ENCODE assay signal across 1 cellular context in the genomic region with DNA sequence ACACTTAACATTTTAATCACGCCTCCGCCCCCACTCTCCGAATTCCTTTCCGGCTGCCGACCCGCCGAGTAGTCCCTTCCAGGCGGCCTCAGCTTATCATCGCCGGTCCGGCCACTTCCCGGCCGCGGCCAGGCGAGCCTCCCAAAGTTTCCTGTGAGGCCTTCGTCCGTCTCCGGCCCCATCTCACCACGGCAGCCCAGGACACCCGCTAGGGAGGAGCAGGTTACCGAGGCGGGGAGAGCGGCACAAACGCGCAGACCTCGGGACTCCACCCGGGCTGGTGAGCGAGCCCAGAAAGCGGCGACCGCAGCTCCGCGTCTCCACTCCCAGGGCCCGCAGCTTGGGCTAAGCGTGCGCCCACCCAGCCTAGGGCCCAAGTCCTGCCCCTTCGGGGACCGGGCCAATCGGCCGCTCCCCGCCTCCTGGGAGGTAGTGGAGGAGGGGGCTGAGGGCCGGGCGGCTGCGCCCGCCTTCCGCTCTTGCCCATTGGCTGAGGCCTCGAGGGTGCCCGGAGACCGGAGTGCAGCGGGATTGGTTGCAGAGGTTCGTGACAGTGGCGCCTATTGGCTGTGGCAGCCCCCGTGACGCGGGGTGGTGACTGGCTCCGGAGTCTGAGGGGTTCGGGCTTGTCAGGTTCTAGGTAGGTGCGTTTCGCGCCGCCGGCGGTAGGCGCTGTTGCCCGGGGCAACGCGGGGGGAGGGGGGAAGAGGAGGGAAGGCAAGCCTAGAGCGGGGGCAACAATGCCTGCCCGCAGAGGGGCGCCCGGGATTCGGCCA.
TF ChIP-seq lines count a peak whose summit lies in the region.

No MANE protein-coding gene starts in this region.

TF ChIP-seq in WTC11, 78 proteins besides CTCF, POLR2A, EP300 and RAD21 (continued from another document and continues in another):
- TF ChIP-seq, protein P1, sequence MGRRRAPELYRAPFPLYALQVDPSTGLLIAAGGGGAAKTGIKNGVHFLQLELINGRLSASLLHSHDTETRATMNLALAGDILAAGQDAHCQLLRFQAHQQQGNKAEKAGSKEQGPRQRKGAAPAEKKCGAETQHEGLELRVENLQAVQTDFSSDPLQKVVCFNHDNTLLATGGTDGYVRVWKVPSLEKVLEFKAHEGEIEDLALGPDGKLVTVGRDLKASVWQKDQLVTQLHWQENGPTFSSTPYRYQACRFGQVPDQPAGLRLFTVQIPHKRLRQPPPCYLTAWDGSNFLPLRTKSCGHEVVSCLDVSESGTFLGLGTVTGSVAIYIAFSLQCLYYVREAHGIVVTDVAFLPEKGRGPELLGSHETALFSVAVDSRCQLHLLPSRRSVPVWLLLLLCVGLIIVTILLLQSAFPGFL (CRISPR knock-in tag; IDR thresholded peaks at IDR 0.05; ENCODE audit: borderline replicate concordance): no peak
- peak; percentile 94 for TF ChIP-seq FOXP1 (CRISPR knock-in tag; IDR thresholded peaks at IDR 0.05; ENCODE audit: borderline replicate concordance)
- TF ChIP-seq ZNF219 (CRISPR knock-in tag; IDR thresholded peaks at IDR 0.05; ENCODE audit: borderline replicate concordance): no peak
- TF ChIP-seq ZNF532 (CRISPR knock-in tag; IDR thresholded peaks at IDR 0.05; ENCODE audit: borderline replicate concordance): no peak
- peak; percentile 70; the same call in 1 of the 2 replicates for TF ChIP-seq TEAD1 (CRISPR knock-in tag; IDR thresholded peaks at IDR 0.05)
- TF ChIP-seq, protein P2, sequence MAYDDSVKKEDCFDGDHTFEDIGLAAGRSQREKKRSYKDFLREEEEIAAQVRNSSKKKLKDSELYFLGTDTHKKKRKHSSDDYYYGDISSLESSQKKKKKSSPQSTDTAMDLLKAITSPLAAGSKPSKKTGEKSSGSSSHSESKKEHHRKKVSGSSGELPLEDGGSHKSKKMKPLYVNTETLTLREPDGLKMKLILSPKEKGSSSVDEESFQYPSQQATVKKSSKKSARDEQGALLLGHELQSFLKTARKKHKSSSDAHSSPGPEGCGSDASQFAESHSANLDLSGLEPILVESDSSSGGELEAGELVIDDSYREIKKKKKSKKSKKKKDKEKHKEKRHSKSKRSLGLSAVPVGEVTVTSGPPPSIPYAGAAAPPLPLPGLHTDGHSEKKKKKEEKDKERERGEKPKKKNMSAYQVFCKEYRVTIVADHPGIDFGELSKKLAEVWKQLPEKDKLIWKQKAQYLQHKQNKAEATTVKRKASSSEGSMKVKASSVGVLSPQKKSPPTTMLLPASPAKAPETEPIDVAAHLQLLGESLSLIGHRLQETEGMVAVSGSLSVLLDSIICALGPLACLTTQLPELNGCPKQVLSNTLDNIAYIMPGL (CRISPR knock-in tag; IDR thresholded peaks at IDR 0.05): no peak; the same call in 1 of the 2 replicates
- TF ChIP-seq OVOL2 (CRISPR knock-in tag; IDR thresholded peaks at IDR 0.05; ENCODE audit: borderline replicate concordance): no peak
- TF ChIP-seq ZNF232 (CRISPR knock-in tag; IDR thresholded peaks at IDR 0.05): peak; percentile 81; the same call in 1 of the 2 replicates
- TF ChIP-seq, protein P3, sequence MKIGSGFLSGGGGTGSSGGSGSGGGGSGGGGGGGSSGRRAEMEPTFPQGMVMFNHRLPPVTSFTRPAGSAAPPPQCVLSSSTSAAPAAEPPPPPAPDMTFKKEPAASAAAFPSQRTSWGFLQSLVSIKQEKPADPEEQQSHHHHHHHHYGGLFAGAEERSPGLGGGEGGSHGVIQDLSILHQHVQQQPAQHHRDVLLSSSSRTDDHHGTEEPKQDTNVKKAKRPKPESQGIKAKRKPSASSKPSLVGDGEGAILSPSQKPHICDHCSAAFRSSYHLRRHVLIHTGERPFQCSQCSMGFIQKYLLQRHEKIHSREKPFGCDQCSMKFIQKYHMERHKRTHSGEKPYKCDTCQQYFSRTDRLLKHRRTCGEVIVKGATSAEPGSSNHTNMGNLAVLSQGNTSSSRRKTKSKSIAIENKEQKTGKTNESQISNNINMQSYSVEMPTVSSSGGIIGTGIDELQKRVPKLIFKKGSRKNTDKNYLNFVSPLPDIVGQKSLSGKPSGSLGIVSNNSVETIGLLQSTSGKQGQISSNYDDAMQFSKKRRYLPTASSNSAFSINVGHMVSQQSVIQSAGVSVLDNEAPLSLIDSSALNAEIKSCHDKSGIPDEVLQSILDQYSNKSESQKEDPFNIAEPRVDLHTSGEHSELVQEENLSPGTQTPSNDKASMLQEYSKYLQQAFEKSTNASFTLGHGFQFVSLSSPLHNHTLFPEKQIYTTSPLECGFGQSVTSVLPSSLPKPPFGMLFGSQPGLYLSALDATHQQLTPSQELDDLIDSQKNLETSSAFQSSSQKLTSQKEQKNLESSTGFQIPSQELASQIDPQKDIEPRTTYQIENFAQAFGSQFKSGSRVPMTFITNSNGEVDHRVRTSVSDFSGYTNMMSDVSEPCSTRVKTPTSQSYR (CRISPR knock-in tag; IDR thresholded peaks at IDR 0.05): peak; percentile 40; the same call in 1 of the 2 replicates
- no peak for TF ChIP-seq E2F4 (CRISPR knock-in tag; IDR thresholded peaks at IDR 0.05; ENCODE audit: borderline replicate concordance, low read depth)
- no peak for TF ChIP-seq ATF1 (CRISPR knock-in tag; IDR thresholded peaks at IDR 0.05)
- TF ChIP-seq ESRRA (CRISPR knock-in tag; IDR thresholded peaks at IDR 0.05; ENCODE audit: borderline replicate concordance): no peak
- TF ChIP-seq PRDM15 (CRISPR knock-in tag; IDR thresholded peaks at IDR 0.05): peak; percentile 34; the same call in 1 of the 2 replicates
- 0 out of 2 replicates have a peak, but pooled peaks have one; percentile 65 for TF ChIP-seq E2F5 (CRISPR knock-in tag; IDR thresholded peaks at IDR 0.05)
- no peak for TF ChIP-seq TCF7 (CRISPR knock-in tag; IDR thresholded peaks at IDR 0.05; ENCODE audit: low read depth)
- TF ChIP-seq ERG (CRISPR knock-in tag; IDR thresholded peaks at IDR 0.05): 0 out of 2 replicates have a peak, but pooled peaks have one; percentile 72
- TF ChIP-seq FOXJ3 (CRISPR knock-in tag; IDR thresholded peaks at IDR 0.05; ENCODE audit: borderline replicate concordance): no peak
- TF ChIP-seq MLX (CRISPR knock-in tag; IDR thresholded peaks at IDR 0.05): no peak
- TF ChIP-seq GRHL2 (CRISPR knock-in tag; IDR thresholded peaks at IDR 0.05; ENCODE audit: insufficient replicate concordance, severe bottlenecking): no peak
- TF ChIP-seq JAZF1 (CRISPR knock-in tag; IDR thresholded peaks at IDR 0.05): no peak
- TF ChIP-seq ZSCAN18 (CRISPR knock-in tag; IDR thresholded peaks at IDR 0.05): no peak
- TF ChIP-seq, protein P4, sequence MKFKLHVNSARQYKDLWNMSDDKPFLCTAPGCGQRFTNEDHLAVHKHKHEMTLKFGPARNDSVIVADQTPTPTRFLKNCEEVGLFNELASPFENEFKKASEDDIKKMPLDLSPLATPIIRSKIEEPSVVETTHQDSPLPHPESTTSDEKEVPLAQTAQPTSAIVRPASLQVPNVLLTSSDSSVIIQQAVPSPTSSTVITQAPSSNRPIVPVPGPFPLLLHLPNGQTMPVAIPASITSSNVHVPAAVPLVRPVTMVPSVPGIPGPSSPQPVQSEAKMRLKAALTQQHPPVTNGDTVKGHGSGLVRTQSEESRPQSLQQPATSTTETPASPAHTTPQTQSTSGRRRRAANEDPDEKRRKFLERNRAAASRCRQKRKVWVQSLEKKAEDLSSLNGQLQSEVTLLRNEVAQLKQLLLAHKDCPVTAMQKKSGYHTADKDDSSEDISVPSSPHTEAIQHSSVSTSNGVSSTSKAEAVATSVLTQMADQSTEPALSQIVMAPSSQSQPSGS (CRISPR knock-in tag; IDR thresholded peaks at IDR 0.05; ENCODE audit: borderline replicate concordance, low read depth): no peak
- no peak; the same call in 1 of the 2 replicates for TF ChIP-seq CREM (CRISPR knock-in tag; IDR thresholded peaks at IDR 0.05)
- no peak for TF ChIP-seq SMAD3 (CRISPR knock-in tag; IDR thresholded peaks at IDR 0.05; ENCODE audit: borderline replicate concordance)
- TF ChIP-seq NR1H2 (CRISPR knock-in tag; IDR thresholded peaks at IDR 0.05): no peak
- peak; percentile 73; the same call in 1 of the 2 replicates for TF ChIP-seq NFATC4 (CRISPR knock-in tag; IDR thresholded peaks at IDR 0.05)
